Comparison of ENCODE assay signal across 1 cellular context in the genomic region with DNA sequence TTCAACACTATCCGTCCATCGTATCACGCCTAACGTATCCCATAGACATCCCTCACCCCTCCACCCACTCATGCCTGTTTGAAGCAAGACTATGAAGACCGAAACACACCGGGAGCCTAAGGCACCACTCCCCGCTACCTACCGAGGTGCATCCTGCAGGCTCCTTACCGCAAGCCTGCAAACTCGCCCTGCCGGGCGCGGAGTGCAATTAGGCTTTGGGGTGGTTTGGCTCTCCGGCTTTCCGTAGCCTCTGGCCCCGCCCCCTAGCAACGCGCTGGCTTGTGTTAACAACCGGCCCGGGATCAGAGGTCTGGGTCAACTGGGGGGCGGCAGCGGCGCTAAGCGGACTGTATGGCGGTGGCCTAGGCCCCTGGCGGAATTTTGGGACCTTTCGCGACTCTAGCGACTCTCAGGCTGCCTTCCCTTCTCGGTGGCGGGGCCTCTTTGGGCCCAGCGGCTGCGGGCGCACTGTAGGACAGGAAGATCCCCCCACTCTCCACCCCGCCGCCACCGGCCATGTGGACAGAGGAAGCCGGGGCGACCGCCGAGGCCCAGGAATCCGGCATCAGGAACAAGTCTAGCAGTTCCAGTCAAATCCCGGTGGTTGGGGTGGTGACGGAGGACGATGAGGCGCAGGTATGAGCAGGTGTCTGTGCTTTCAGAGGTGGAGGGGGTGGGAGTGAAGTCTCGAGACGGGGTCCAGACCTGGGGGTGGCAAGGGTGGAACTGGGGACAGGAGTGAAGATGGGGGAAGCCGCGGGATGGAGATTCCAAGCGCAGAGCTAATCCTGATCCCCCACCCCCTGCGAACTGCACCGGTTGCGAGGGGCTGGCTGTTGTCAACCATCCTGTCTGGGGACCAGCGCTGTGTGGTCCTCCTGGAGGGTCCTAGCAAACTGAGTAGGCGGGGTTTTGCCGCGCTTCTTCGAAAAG.
TF ChIP-seq lines count a peak whose summit lies in the region.

A gene with protein sequence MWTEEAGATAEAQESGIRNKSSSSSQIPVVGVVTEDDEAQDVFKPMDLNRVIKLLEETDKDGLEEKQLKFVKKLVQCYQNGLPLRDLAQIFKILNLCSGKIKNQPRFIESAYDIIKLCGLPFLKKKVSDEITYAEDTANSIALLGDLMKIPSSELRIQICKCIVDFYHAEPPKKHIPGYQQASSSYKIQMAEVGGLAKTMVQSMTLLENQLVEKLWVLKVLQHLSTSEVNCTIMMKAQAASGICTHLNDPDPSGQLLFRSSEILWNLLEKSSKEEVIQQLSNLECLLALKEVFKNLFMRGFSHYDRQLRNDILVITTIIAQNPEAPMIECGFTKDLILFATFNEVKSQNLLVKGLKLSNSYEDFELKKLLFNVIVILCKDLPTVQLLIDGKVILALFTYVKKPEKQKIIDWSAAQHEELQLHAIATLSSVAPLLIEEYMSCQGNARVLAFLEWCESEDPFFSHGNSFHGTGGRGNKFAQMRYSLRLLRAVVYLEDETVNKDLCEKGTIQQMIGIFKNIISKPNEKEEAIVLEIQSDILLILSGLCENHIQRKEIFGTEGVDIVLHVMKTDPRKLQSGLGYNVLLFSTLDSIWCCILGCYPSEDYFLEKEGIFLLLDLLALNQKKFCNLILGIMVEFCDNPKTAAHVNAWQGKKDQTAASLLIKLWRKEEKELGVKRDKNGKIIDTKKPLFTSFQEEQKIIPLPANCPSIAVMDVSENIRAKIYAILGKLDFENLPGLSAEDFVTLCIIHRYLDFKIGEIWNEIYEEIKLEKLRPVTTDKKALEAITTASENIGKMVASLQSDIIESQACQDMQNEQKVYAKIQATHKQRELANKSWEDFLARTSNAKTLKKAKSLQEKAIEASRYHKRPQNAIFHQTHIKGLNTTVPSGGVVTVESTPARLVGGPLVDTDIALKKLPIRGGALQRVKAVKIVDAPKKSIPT (plus strand): TSS at position 266 of the 933 bp plus-strand sequence. CDS start 251 bp downstream, at position 517.

TF ChIP-seq in HepG2, 621 proteins besides CTCF, POLR2A, EP300 and RAD21 (continued from another document and continues in another):
- TF ChIP-seq ZNF280D (CRISPR knock-in tag; IDR thresholded peaks at IDR 0.05) (no peak; the same call in 1 of the 2 replicates), MAF1 (CRISPR knock-in tag; IDR thresholded peaks at IDR 0.05; ENCODE audit: borderline replicate concordance) (no peak), TBL1XR1 (IDR thresholded peaks at IDR 0.05; ENCODE audit: borderline replicate concordance, low read length, partially characterized antibody) (no peak), REPIN1 (CRISPR knock-in tag; IDR thresholded peaks at IDR 0.05; ENCODE audit: borderline replicate concordance, low read depth) (peak; percentile 88; the same call in 1 of the 2 replicates), BRD4 (CRISPR knock-in tag; IDR thresholded peaks at IDR 0.05) (no peak), POLR2G (IDR thresholded peaks at IDR 0.05; ENCODE audit: low read depth, low read length) (peak; percentile 59), XBP1 (CRISPR knock-in tag; IDR thresholded peaks at IDR 0.05) (no peak), NFATC3 (CRISPR knock-in tag; IDR thresholded peaks at IDR 0.05) (peak; percentile 87; the same call in 1 of the 2 replicates), HOMEZ (CRISPR knock-in tag; IDR thresholded peaks at IDR 0.05; ENCODE audit: low read depth) (peak; percentile 50; the same call in 1 of the 2 replicates), ZNF121 (CRISPR knock-in tag; IDR thresholded peaks at IDR 0.05) (0 out of 2 replicates have a peak, but pooled peaks have one; percentile 8), FOXP1 (IDR thresholded peaks at IDR 0.05) (no peak), FOXP1 (CRISPR knock-in tag; IDR thresholded peaks at IDR 0.05) (no peak), SRF (IDR thresholded peaks at IDR 0.05; ENCODE audit: low read depth, low read length) (no peak), FOXJ3 (CRISPR knock-in tag; IDR thresholded peaks at IDR 0.05; ENCODE audit: borderline replicate concordance) (peak; percentile 52; the same call in 1 of the 2 replicates), ZZZ3 (CRISPR knock-in tag; IDR thresholded peaks at IDR 0.05; ENCODE audit: borderline replicate concordance) (peak; percentile 59; the same call in 1 of the 2 replicates), ZNF660 (CRISPR knock-in tag; IDR thresholded peaks at IDR 0.05; ENCODE audit: borderline replicate concordance, low read depth) (no peak), ZNF235 (CRISPR knock-in tag; IDR thresholded peaks at IDR 0.05; ENCODE audit: borderline replicate concordance) (peak; percentile 83; the same call in 1 of the 2 replicates), ERF (CRISPR knock-in tag; IDR thresholded peaks at IDR 0.05) (0 out of 2 replicates have a peak, but pooled peaks have one; percentile 27), ZNF710 (CRISPR knock-in tag; IDR thresholded peaks at IDR 0.05; ENCODE audit: borderline replicate concordance) (peak; percentile 62; the same call in 1 of the 2 replicates), IRF2 (CRISPR knock-in tag; IDR thresholded peaks at IDR 0.05) (peak; percentile 73; the same call in 1 of the 2 replicates), ZNF296 (CRISPR knock-in tag; conservative IDR thresholded peaks at IDR 0.05) (no peak)
- TF ChIP-seq, protein P1, sequence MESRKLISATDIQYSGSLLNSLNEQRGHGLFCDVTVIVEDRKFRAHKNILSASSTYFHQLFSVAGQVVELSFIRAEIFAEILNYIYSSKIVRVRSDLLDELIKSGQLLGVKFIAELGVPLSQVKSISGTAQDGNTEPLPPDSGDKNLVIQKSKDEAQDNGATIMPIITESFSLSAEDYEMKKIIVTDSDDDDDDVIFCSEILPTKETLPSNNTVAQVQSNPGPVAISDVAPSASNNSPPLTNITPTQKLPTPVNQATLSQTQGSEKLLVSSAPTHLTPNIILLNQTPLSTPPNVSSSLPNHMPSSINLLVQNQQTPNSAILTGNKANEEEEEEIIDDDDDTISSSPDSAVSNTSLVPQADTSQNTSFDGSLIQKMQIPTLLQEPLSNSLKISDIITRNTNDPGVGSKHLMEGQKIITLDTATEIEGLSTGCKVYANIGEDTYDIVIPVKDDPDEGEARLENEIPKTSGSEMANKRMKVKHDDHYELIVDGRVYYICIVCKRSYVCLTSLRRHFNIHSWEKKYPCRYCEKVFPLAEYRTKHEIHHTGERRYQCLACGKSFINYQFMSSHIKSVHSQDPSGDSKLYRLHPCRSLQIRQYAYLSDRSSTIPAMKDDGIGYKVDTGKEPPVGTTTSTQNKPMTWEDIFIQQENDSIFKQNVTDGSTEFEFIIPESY (CRISPR knock-in tag; IDR thresholded peaks at IDR 0.05) = 0 out of 2 replicates have a peak, but pooled peaks have one; percentile 17
- TF ChIP-seq, protein P2, sequence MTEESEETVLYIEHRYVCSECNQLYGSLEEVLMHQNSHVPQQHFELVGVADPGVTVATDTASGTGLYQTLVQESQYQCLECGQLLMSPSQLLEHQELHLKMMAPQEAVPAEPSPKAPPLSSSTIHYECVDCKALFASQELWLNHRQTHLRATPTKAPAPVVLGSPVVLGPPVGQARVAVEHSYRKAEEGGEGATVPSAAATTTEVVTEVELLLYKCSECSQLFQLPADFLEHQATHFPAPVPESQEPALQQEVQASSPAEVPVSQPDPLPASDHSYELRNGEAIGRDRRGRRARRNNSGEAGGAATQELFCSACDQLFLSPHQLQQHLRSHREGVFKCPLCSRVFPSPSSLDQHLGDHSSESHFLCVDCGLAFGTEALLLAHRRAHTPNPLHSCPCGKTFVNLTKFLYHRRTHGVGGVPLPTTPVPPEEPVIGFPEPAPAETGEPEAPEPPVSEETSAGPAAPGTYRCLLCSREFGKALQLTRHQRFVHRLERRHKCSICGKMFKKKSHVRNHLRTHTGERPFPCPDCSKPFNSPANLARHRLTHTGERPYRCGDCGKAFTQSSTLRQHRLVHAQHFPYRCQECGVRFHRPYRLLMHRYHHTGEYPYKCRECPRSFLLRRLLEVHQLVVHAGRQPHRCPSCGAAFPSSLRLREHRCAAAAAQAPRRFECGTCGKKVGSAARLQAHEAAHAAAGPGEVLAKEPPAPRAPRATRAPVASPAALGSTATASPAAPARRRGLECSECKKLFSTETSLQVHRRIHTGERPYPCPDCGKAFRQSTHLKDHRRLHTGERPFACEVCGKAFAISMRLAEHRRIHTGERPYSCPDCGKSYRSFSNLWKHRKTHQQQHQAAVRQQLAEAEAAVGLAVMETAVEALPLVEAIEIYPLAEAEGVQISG (CRISPR knock-in tag; IDR thresholded peaks at IDR 0.05) = peak; percentile 76
- TF ChIP-seq, protein P3, sequence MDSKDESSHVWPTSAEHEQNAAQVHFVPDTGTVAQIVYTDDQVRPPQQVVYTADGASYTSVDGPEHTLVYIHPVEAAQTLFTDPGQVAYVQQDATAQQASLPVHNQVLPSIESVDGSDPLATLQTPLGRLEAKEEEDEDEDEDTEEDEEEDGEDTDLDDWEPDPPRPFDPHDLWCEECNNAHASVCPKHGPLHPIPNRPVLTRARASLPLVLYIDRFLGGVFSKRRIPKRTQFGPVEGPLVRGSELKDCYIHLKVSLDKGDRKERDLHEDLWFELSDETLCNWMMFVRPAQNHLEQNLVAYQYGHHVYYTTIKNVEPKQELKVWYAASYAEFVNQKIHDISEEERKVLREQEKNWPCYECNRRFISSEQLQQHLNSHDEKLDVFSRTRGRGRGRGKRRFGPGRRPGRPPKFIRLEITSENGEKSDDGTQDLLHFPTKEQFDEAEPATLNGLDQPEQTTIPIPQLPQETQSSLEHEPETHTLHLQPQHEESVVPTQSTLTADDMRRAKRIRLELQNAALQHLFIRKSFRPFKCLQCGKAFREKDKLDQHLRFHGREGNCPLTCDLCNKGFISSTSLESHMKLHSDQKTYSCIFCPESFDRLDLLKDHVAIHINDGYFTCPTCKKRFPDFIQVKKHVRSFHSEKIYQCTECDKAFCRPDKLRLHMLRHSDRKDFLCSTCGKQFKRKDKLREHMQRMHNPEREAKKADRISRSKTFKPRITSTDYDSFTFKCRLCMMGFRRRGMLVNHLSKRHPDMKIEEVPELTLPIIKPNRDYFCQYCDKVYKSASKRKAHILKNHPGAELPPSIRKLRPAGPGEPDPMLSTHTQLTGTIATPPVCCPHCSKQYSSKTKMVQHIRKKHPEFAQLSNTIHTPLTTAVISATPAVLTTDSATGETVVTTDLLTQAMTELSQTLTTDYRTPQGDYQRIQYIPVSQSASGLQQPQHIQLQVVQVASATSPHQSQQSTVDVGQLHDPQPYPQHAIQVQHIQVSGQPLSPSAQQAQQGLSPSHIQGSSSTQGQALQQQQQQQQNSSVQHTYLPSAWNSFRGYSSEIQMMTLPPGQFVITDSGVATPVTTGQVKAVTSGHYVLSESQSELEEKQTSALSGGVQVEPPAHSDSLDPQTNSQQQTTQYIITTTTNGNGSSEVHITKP (CRISPR knock-in tag; IDR thresholded peaks at IDR 0.05; ENCODE audit: low read depth) = peak; percentile 54; the same call in 1 of the 2 replicates
- TF ChIP-seq, protein P4, sequence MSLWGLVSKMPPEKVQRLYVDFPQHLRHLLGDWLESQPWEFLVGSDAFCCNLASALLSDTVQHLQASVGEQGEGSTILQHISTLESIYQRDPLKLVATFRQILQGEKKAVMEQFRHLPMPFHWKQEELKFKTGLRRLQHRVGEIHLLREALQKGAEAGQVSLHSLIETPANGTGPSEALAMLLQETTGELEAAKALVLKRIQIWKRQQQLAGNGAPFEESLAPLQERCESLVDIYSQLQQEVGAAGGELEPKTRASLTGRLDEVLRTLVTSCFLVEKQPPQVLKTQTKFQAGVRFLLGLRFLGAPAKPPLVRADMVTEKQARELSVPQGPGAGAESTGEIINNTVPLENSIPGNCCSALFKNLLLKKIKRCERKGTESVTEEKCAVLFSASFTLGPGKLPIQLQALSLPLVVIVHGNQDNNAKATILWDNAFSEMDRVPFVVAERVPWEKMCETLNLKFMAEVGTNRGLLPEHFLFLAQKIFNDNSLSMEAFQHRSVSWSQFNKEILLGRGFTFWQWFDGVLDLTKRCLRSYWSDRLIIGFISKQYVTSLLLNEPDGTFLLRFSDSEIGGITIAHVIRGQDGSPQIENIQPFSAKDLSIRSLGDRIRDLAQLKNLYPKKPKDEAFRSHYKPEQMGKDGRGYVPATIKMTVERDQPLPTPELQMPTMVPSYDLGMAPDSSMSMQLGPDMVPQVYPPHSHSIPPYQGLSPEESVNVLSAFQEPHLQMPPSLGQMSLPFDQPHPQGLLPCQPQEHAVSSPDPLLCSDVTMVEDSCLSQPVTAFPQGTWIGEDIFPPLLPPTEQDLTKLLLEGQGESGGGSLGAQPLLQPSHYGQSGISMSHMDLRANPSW (CRISPR knock-in tag; IDR thresholded peaks at IDR 0.05; ENCODE audit: borderline replicate concordance) = peak; percentile 91
